ENCODE assay signal across 16 cellular contexts in the genomic region with DNA sequence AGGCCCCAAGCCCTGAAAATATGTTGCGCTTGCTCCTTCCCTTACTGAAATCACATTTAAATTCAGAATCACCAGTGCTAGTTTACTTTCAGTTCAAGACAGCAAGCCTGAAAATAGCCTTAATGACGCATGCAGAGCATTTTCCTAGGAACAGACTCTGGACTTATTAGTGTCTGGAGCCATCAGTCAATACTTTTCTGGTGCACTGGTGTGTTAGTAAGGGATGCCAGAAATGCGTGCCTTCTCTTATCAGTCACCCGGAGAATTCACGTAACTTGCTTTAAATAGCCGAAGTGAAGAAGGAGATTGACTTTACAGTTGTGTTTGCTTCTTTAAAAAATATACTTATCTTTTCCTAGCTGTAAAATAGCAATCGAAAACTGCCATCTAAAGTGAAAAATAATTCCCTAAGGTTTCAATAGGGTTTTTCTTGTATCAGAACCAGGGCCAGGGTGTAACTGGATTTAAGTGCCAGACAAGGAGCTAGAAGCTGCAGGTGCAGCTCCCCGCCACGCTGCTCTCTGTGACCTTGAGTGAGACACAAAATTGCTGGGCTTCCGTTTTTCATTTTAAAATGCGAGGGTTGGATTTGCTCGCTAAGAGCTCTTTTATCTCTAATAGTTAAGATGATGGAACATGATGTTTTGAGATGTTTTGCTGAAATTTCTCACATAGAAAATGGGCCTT.
DNase-seq lines count a peak whose midpoint lies in the region; ATAC-seq and TF ChIP-seq lines count a peak whose summit lies in the region.
"Had no signal": no experiment of that assay in that cellular context is flagged by ENCODE, and none has a peak within 500 bp of the region (broad histone marks: within the 10 kb centered on the region; RNA-seq: fewer than 3 reads in every experiment).

No MANE protein-coding gene starts in this region.

- H4K20me1 ChIP-seq in neural cell (ENCODE audit: insufficient read depth) = no peaks in the 10 kb centered on the region

- H3K27me3 ChIP-seq in gastroesophageal sphincter (no peaks in the 10 kb centered on the region), neural cell (ENCODE audit: insufficient read depth, low read depth, low read length) (no peaks in the 10 kb centered on the region), tibial artery (no peaks in the 10 kb centered on the region)
- H3K27me3 ChIP-seq: tibial nerve had no signal

- intact Hi-C loops in tibial artery (cut with DNase I; ENCODE audit: low total_unique reads) (no loop called here), MCF 10A (cut with micrococcal nuclease) (no loop called here)

- H3K9me3 Mint-ChIP-seq in MCF 10A (ENCODE audit: unreplicated experiment) = no peaks in the 10 kb centered on the region
- H3K9me3 Mint-ChIP-seq: activated T-helper 17 cell treated with anti-CD3 and anti-CD28 coated beads, Interleukin-2, amount 50 U/mL, for 72 hours; immature natural killer cell had no signal

- no peak overlapping the region for H2AFZ ChIP-seq in neural cell (ENCODE audit: low read depth, low read length)

- no peaks in the 10 kb centered on the region for H3K4me1 Mint-ChIP-seq in MCF 10A (ENCODE audit: insufficient read depth, unreplicated experiment)
- H3K4me1 Mint-ChIP-seq: immature natural killer cell had no signal

- BruUV-seq in MCF 10A (replicated peaks; lab: Mats Ljungman, UMichigan) = no TSS peak

- H3K4me1 ChIP-seq in gastroesophageal sphincter (peaks cover 0 to 75% (median 0%) of the 10 kb centered on the region in 3 donors), tibial artery (peaks cover 0 to 29% (median 7%) of the 10 kb centered on the region in 4 donors)
- H3K4me1 ChIP-seq: tibial nerve had no signal

- no peaks in the 10 kb centered on the region for H3K36me3 ChIP-seq in gastroesophageal sphincter
- no peaks in the 10 kb centered on the region for H3K36me3 ChIP-seq in neural cell (ENCODE audit: insufficient read depth, low read length)
- H3K36me3 ChIP-seq in tibial artery = no peaks in the 10 kb centered on the region
- H3K36me3 ChIP-seq: tibial nerve had no signal

- CTCF ChIA-PET in MCF 10A (lab: Yijun Ruan, JAX) = interaction anchor here (0.5 to 1.3 kb wide), 2 partner anchors 267 to 270 kb away, joined by 3 read pairs; no protein-coding TSS in a partner anchor

- no peak for TF ChIP-seq POLR2A in gastroesophageal sphincter (IDR thresholded peaks at IDR 0.05)

- TF ChIP-seq EP300 in gastroesophageal sphincter (IDR thresholded peaks at IDR 0.05) = no peak
- no peak for TF ChIP-seq EP300 in neural cell (conservative IDR thresholded peaks at IDR 0.05; ENCODE audit: poor library complexity, severe bottlenecking)

- no peaks in the 10 kb centered on the region for H3K36me3 Mint-ChIP-seq in MCF 10A (ENCODE audit: insufficient read depth, unreplicated experiment)
- H3K36me3 Mint-ChIP-seq: immature natural killer cell had no signal

- peak overlapping the region; percentile 63 for H3K4me2 ChIP-seq in neural cell (ENCODE audit: low read length)

- H3K27ac ChIP-seq in gastroesophageal sphincter (peak overlapping the region; percentile 60 to 84 (median 70)), neural cell (ENCODE audit: low read length) (peak overlapping the region; percentile 65), tibial artery (peak overlapping the region; percentile 65 to 71)
- H3K27ac ChIP-seq: tibial nerve had no signal

- ATAC-seq in gastroesophageal sphincter (peak; percentile 66), HG03354 (IDR thresholded peaks at IDR 0.05; ENCODE audit: poor library complexity, severe bottlenecking, unreplicated experiment) (no peak)
- ATAC-seq: activated T-helper 17 cell treated with anti-CD3 and anti-CD28 coated beads, Interleukin-2, amount 50 U/mL, for 72 hours had no signal

- H3K9me3 ChIP-seq in gastroesophageal sphincter (no peaks in the 10 kb centered on the region), neural cell (ENCODE audit: low read length) (no peaks in the 10 kb centered on the region), tibial artery (no peaks in the 10 kb centered on the region)
- H3K9me3 ChIP-seq: tibial nerve had no signal

- H3K4me3 ChIP-seq in gastroesophageal sphincter = no peak overlapping the region
- H3K4me3 ChIP-seq in neural cell (ENCODE audit: low read length) = peak overlapping the region; percentile 47
- H3K4me3 ChIP-seq in tibial artery = peak overlapping the region; percentile 13 to 14
- H3K4me3 ChIP-seq: tibial nerve had no signal

- H3K9me2 ChIP-seq in neural cell (ENCODE audit: insufficient read depth, low read length) = no peaks in the 10 kb centered on the region

- no peak for TF ChIP-seq RAD21 in neural cell (conservative IDR thresholded peaks at IDR 0.05)

- TF ChIP-seq CTCF in gastroesophageal sphincter (IDR thresholded peaks at IDR 0.05) (no peak), neural cell (IDR thresholded peaks at IDR 0.05; ENCODE audit: poor library complexity, severe bottlenecking) (no peak), tibial artery (IDR thresholded peaks at IDR 0.05) (no peak), MCF 10A (IDR thresholded peaks at IDR 0.05; ENCODE audit: unreplicated experiment) (no peak)

- no peaks in the 10 kb centered on the region for H3K27me3 Mint-ChIP-seq in MCF 10A (ENCODE audit: insufficient read depth, unreplicated experiment)
- H3K27me3 Mint-ChIP-seq: activated T-helper 17 cell treated with anti-CD3 and anti-CD28 coated beads, Interleukin-2, amount 50 U/mL, for 72 hours had no signal

- H3F3A ChIP-seq in neural cell (ENCODE audit: insufficient read depth, low read length, poor library complexity, severe bottlenecking) = peaks cover 3% of the 10 kb centered on the region

- peak overlapping the region; percentile 21 for H3K9ac ChIP-seq in neural cell (ENCODE audit: low read length)

- 43 to 47% methylated on average over 8 to 12 of the region's 12 CpGs for WGBS in gastroesophageal sphincter (ENCODE audit: low coverage in 1 of 2), 2 donors

- no peak overlapping the region for H3K4me3 Mint-ChIP-seq in MCF 10A (ENCODE audit: unreplicated experiment)
- H3K4me3 Mint-ChIP-seq: activated T-helper 17 cell treated with anti-CD3 and anti-CD28 coated beads, Interleukin-2, amount 50 U/mL, for 72 hours; immature natural killer cell had no signal

- POLR2A ChIA-PET in MCF 10A (lab: Yijun Ruan, JAX) = no interaction called here

- DNase-seq in NCI-H2107 treated with DMSO at 0.1 percent for 48 hours (lab: John Stamatoyannopoulos, UW; ENCODE audit: unreplicated experiment) (peak; percentile 4), NCI-H2107 (lab: John Stamatoyannopoulos, UW) (no peak), tibial artery (no peak), MCF 10A (ENCODE audit: unreplicated experiment) (no peak)
- DNase-seq in activated naive CD4-positive, alpha-beta T cell treated with anti-CD3 and anti-CD28 coated beads, Interleukin-2, amount 50 U/mL, for 16 hours = no peak
- DNase-seq: 8988T; erythroblast; immature natural killer cell; NCI-H446 treated with DMSO at 0.1 percent for 48 hours; stimulated activated CD4-positive, alpha-beta T cell treated with anti-CD3 and anti-CD28 coated beads, Interleukin-12 subunit alpha, Interleukin-12 subunit beta, amount 100 ng/mL, for 4 hours; T1000 had no signal

- H3K27ac Mint-ChIP-seq in MCF 10A (ENCODE audit: low read depth, unreplicated experiment) = no peak overlapping the region
- H3K27ac Mint-ChIP-seq: activated T-helper 17 cell treated with anti-CD3 and anti-CD28 coated beads, Interleukin-2, amount 50 U/mL, for 72 hours; immature natural killer cell had no signal

- no peaks in the 10 kb centered on the region for H3K79me2 ChIP-seq in neural cell (replicated peaks; ENCODE audit: insufficient read depth, low read length)

TF ChIP-seq in neural cell, 6 proteins besides CTCF, POLR2A, EP300 and RAD21:
- TF ChIP-seq SMC3 (conservative IDR thresholded peaks at IDR 0.05; ENCODE audit: poor library complexity) (peak; percentile 3), TAF1 (IDR thresholded peaks at IDR 0.05; ENCODE audit: low read depth) (no peak)

Comparison
In these comparisons a context has a peak if more than half of its experiments do, and no peak if none do; other contexts are left out.
1. H3K4me3 ChIP-seq: peak in neural cell (single experiment) and tibial artery (2 of 2); none in gastroesophageal sphincter (0 of 2).
2. Peak in every context shown above with its lines, with median percentiles within 50 percentile points of each other: H3K27ac ChIP-seq.